Comparison of ENCODE assay signal across 1 cellular context in the genomic region with DNA sequence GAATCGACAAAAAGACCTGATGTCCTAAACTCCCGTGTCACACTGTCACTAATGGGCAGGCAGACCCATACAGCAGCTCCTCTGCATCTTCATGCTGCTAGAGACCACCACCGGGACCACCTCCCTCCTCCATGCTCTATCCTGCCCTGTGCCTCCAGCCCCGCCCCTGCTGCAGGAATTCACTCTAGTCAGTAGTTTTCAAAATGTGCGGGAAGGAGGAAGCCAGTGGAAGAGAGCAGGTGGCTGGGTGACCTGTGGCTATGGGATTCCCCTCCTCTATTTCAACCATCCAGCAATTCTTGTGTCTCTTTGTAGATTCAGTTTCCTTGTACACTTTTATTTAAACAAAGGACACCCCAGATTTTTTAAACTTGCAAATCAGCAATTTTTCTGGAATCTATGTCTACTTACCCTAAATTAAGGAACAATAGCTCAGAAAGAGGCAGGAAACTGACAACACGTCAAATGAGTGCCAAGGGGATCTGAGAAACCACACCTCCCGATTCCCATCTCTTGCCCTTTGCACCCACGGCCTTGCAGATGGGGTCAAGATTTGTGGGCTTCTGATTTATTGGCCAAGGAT.
TF ChIP-seq lines count a peak whose summit lies in the region.

No MANE protein-coding gene starts in this region.

TF ChIP-seq in GM23338, 12 proteins besides CTCF, POLR2A, EP300 and RAD21 (continued from another document):
- no peak for TF ChIP-seq POLR2AphosphoS5 (IDR thresholded peaks at IDR 0.05; ENCODE audit: low read depth)
- no peak for TF ChIP-seq JUNB (IDR thresholded peaks at IDR 0.05; ENCODE audit: unreplicated experiment)
- TF ChIP-seq NANOG (IDR thresholded peaks at IDR 0.05; ENCODE audit: borderline replicate concordance): no peak
- TF ChIP-seq EZH2phosphoT487 (IDR thresholded peaks at IDR 0.05; ENCODE audit: unreplicated experiment): no peak
- no peak for TF ChIP-seq EZH2 (IDR thresholded peaks at IDR 0.05; ENCODE audit: low read depth, unreplicated experiment)
- TF ChIP-seq, protein P1, sequence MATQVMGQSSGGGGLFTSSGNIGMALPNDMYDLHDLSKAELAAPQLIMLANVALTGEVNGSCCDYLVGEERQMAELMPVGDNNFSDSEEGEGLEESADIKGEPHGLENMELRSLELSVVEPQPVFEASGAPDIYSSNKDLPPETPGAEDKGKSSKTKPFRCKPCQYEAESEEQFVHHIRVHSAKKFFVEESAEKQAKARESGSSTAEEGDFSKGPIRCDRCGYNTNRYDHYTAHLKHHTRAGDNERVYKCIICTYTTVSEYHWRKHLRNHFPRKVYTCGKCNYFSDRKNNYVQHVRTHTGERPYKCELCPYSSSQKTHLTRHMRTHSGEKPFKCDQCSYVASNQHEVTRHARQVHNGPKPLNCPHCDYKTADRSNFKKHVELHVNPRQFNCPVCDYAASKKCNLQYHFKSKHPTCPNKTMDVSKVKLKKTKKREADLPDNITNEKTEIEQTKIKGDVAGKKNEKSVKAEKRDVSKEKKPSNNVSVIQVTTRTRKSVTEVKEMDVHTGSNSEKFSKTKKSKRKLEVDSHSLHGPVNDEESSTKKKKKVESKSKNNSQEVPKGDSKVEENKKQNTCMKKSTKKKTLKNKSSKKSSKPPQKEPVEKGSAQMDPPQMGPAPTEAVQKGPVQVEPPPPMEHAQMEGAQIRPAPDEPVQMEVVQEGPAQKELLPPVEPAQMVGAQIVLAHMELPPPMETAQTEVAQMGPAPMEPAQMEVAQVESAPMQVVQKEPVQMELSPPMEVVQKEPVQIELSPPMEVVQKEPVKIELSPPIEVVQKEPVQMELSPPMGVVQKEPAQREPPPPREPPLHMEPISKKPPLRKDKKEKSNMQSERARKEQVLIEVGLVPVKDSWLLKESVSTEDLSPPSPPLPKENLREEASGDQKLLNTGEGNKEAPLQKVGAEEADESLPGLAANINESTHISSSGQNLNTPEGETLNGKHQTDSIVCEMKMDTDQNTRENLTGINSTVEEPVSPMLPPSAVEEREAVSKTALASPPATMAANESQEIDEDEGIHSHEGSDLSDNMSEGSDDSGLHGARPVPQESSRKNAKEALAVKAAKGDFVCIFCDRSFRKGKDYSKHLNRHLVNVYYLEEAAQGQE (IDR thresholded peaks at IDR 0.05; ENCODE audit: unreplicated experiment): no peak
- TF ChIP-seq ZNF114 (CRISPR knock-in tag; IDR thresholded peaks at IDR 0.05): no peak
- TF ChIP-seq CREB1 (CRISPR knock-in tag; IDR thresholded peaks at IDR 0.05; ENCODE audit: low read depth): no peak
